In the genomic region with DNA sequence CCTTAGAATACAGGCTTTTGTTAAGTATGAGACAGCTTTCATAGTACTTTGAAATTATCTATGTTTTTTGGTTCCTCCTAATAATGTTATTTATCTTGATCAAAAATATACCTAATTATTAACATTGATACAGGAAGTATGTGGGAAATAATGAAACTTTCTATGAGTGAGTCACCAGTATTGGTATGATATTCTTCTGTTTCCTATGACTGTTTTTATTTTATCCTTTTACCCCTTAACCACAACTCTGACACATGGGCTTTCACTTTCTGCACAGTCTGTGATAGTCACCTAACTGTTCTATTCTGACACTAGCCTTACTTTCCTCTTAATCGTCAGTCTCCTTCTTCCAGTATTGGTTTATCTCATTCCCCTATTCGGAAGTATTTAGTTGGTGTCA, we compare ENCODE assay signal across 9 cellular contexts. TPM values are rescaled to one million over a fixed set of nuclear protein-coding genes. Genes with fewer than 3 reads are reported as not detected.
A peak's percentile ranks its signal among the peaks of the same experiment; 100 is the strongest.
DNase-seq lines count a peak whose midpoint lies in the region; ATAC-seq and TF ChIP-seq lines count a peak whose summit lies in the region.
"Had no signal": no experiment of that assay in that cellular context is flagged by ENCODE, and none has a peak within 500 bp of the region (broad histone marks: within the 10 kb centered on the region; RNA-seq: fewer than 3 reads in every experiment).

No MANE protein-coding gene starts in this region.

- peak overlapping the region in 2 of 8 donors; percentile 13 to 26 for H3K4me3 Mint-ChIP-seq in CD4-positive, alpha-beta memory T cell

- no peaks in the 10 kb centered on the region for H3K27me3 ChIP-seq in CD4-positive, alpha-beta memory T cell (ENCODE audit: insufficient read depth, low read length)
- H3K27me3 ChIP-seq in uterus: no peaks in the 10 kb centered on the region

- H3K27ac Mint-ChIP-seq in CD4-positive, alpha-beta memory T cell: peak overlapping the region in 4 of 7 donors; percentile 8 to 72 (median 34)

- no peaks in the 10 kb centered on the region for H3K27me3 Mint-ChIP-seq in CD4-positive, alpha-beta memory T cell
- H3K27me3 Mint-ChIP-seq: brain had no signal

- POLR2A ChIA-PET in CD4-positive, alpha-beta memory T cell (lab: Charles Lee; ENCODE audit: partially characterized antibody): interaction anchor here (0.7 kb wide), 1 partner anchor 102 kb away, joined by 3 read pairs; no protein-coding TSS in a partner anchor

- H3K36me3 Mint-ChIP-seq in CD4-positive, alpha-beta memory T cell: peaks cover 0 to 9% of the 10 kb centered on the region in 2 donors

- H3K36me3 ChIP-seq in CD4-positive, alpha-beta memory T cell (ENCODE audit: insufficient read depth, low read length): no peaks in the 10 kb centered on the region
- no peaks in the 10 kb centered on the region for H3K36me3 ChIP-seq in uterus

- no peak overlapping the region for H3K27ac ChIP-seq in CD4-positive, alpha-beta memory T cell (ENCODE audit: low read depth, low read length)
- H3K27ac ChIP-seq in uterus (no peak overlapping the region), caudate nucleus (ENCODE audit: low read depth, low read length) (no peak overlapping the region)

- H3K4me3 ChIP-seq in CD4-positive, alpha-beta memory T cell (ENCODE audit: low read length in 2 of 2): no peak overlapping the region
- no peak overlapping the region for H3K4me3 ChIP-seq in uterus

- TF ChIP-seq POLR2A in uterus (IDR thresholded peaks at IDR 0.05): no peak

- intact Hi-C loops in CD4-positive, alpha-beta memory T cell (cut with micrococcal nuclease): no loop called here
- intact Hi-C loops in uterus (cut with DNase I; ENCODE audit: low total_unique reads): no loop called here

- DNase-seq in CD4-positive, alpha-beta memory T cell: peak in 1 of 5 donors; percentile 45
- peak; percentile 9 to 12 for DNase-seq in activated CD4-positive, alpha-beta T cell treated with anti-CD3 and anti-CD28 coated beads, Interleukin-2, amount 50 U/mL, for 4 hours
- DNase-seq in stimulated activated CD4-positive, alpha-beta T cell treated with anti-CD3 and anti-CD28 coated beads, Interleukin-2, amount 100 ng/mL, for 24 hours: peak; percentile 24 to 52
- DNase-seq in uterus: no peak
- DNase-seq in caudate nucleus (lab: John Stamatoyannopoulos, UW): no peak

- TF ChIP-seq CTCF in uterus (IDR thresholded peaks at IDR 0.05): no peak

- CTCF ChIA-PET in CD4-positive, alpha-beta memory T cell (lab: Charles Lee; ENCODE audit: partially characterized antibody): no interaction called here

- no peaks in the 10 kb centered on the region for H3K9me3 Mint-ChIP-seq in CD4-positive, alpha-beta memory T cell
- H3K9me3 Mint-ChIP-seq: brain had no signal

- peak; percentile 56 for ATAC-seq in GM19395 (IDR thresholded peaks at IDR 0.05; ENCODE audit: unreplicated experiment)
- ATAC-seq in HG03342 (IDR thresholded peaks at IDR 0.05; ENCODE audit: unreplicated experiment): peak; percentile 53
- ATAC-seq in HG03025 (IDR thresholded peaks at IDR 0.05; ENCODE audit: low FRiP score, unreplicated experiment): no peak

- peaks cover 20% of the 10 kb centered on the region for H3K4me1 ChIP-seq in CD4-positive, alpha-beta memory T cell (ENCODE audit: insufficient read depth, low read length)
- no peaks in the 10 kb centered on the region for H3K4me1 ChIP-seq in uterus

- no peaks in the 10 kb centered on the region for H3K9me3 ChIP-seq in CD4-positive, alpha-beta memory T cell (ENCODE audit: control insufficient read depth in 1 of 2, low read length in 2 of 2)
- no peaks in the 10 kb centered on the region for H3K9me3 ChIP-seq in uterus

- peaks cover 3 to 14% (median 4%) of the 10 kb centered on the region in 4 donors for H3K4me1 Mint-ChIP-seq in CD4-positive, alpha-beta memory T cell
- H3K4me1 Mint-ChIP-seq: brain had no signal

RNA-seq across cellular contexts. Expression of a gene that starts 4.7 kb away (rescaled TPM):
- 1 to 10 TPM; 2.7 to 3.7 TPM for total RNA-seq in CD4-positive, alpha-beta memory T cell
- 1 to 10 TPM in 1 of 2 donors, under 1 TPM in 1; 0.77 to 2.4 TPM for polyA plus RNA-seq in CD4-positive, alpha-beta memory T cell
- total RNA-seq in uterus: 10 to 100 TPM in 1 of 4 donors, 1 to 10 TPM in 3; 2.3 to 26.9 (median 6.5) TPM

RNA-seq across cellular contexts. Expression of a gene that starts 14.3 kb away (rescaled TPM):
- total RNA-seq in CD4-positive, alpha-beta memory T cell: 100 to 1,000 TPM; 157 to 167 TPM
- polyA plus RNA-seq in CD4-positive, alpha-beta memory T cell: 100 to 1,000 TPM; 138 to 175 TPM
- 100 to 1,000 TPM; 117 to 458 (median 253) TPM for total RNA-seq in uterus

Comparison
In these comparisons a context has a peak if more than half of its experiments do, and no peak if none do; other contexts are left out.
1. DNase-seq: peak in activated CD4-positive, alpha-beta T cell treated with anti-CD3 and anti-CD28 coated beads, Interleukin-2, amount 50 U/mL, for 4 hours (2 of 2) and stimulated activated CD4-positive, alpha-beta T cell treated with anti-CD3 and anti-CD28 coated beads, Interleukin-2, amount 100 ng/mL, for 24 hours (2 of 2); none in uterus (0 of 2) and caudate nucleus (0 of 61).